ENCODE assay signal across 30 cellular contexts in genomic region chr3:46520531-46520930, GRCh38. TPM values are rescaled to one million over a fixed set of nuclear protein-coding genes. Genes with fewer than 3 reads are reported as not detected.
DNase-seq lines count a peak whose midpoint lies in the region; ATAC-seq, FAIRE-seq and TF ChIP-seq lines count a peak whose summit lies in the region.
"Had no signal": no experiment of that assay in that cellular context is flagged by ENCODE, and none has a peak within 500 bp of the region (broad histone marks: within the 10 kb centered on the region; RNA-seq: fewer than 3 reads in every experiment).

No MANE protein-coding gene starts in this region.

- DNase-seq in HCT116 (ENCODE audit: low read depth, low spot score) (no peak), NCI-H226 (peak; percentile 63), bronchial epithelial cell (ENCODE audit: low read depth) (peak; percentile 49), osteocyte (ENCODE audit: extremely low spot score, unreplicated experiment) (peak; percentile 63), SIG-M5 treated with dmso at 0.1 percent for 504 hours (lab: John Stamatoyannopoulos, UW; ENCODE audit: unreplicated experiment) (no peak), NCI-H1930 (lab: John Stamatoyannopoulos, UW) (no peak), NK-92 (lab: John Stamatoyannopoulos, UW; ENCODE audit: unreplicated experiment) (no peak)
- DNase-seq: AML-193; CD4-positive, alpha-beta T cell; COR-L47; DMS53; HCEC 1CT; KBM-7; MG63; NCI-H1092 treated with DMSO at 0.1 percent for 48 hours; NCI-H1436 treated with DMSO at 0.1 percent for 48 hours; NCI-H187 treated with DMSO at 0.1 percent for 48 hours; NCI-H2107; NCI-H446; NCI-H526; NCI-H82; SJCRH30; T-helper 17 cell had no signal

- peak overlapping the region; percentile 5 for H2AFZ ChIP-seq in HCT116 (ENCODE audit: low read depth, low read length, poor library complexity, severe bottlenecking)

- no peak for TF ChIP-seq POLR2A in HCT116 (IDR thresholded peaks at IDR 0.05; ENCODE audit: borderline replicate concordance, extremely low read depth, insufficient read depth, insufficient read length)

- no peak overlapping the region for H3K9ac ChIP-seq in HCT116 (ENCODE audit: low read length)
- H3K9ac ChIP-seq: BLaER1 treated with 17β-estradiol and CSF1 and Interleukin-3, amounts not matched to agents 10 nM and 100 nM had no signal

- no peaks in the 10 kb centered on the region for H3K9me3 Mint-ChIP-seq in osteocyte (ENCODE audit: unreplicated experiment)
- H3K9me3 Mint-ChIP-seq: CD4-positive, alpha-beta T cell had no signal

- H4K20me1 ChIP-seq in HCT116 (ENCODE audit: insufficient read depth), result no peaks in the 10 kb centered on the region
- H4K20me1 ChIP-seq: BLaER1 treated with 17β-estradiol and CSF1 and Interleukin-3, amounts not matched to agents 10 nM and 100 nM had no signal

- CTCF ChIA-PET in HCT116 (lab: Charles Lee), result no interaction called here

- no peaks in the 10 kb centered on the region for H3K9me2 ChIP-seq in HCT116 (ENCODE audit: insufficient read depth)

- no peak overlapping the region for H3K27ac ChIP-seq in HCT116 (ENCODE audit: low read depth, low read length)
- H3K27ac ChIP-seq: A549; BLaER1 treated with 17β-estradiol and CSF1 and Interleukin-3, amounts not matched to agents 10 nM and 100 nM; SJCRH30 had no signal

- FAIRE-seq in bronchial epithelial cell (lab: Jason Lieb, UNC), result no peak
- FAIRE-seq: A549, H1, HTR-8/SVneo had no signal

- no TSS peak for BruUV-seq in HCT116 (replicated peaks; lab: Mats Ljungman, UMichigan)

- H3K27ac Mint-ChIP-seq in osteocyte (ENCODE audit: unreplicated experiment), result no peak overlapping the region
- H3K27ac Mint-ChIP-seq: CD4-positive, alpha-beta T cell; T-helper 17 cell had no signal

- H3K27me3 ChIP-seq in HCT116 (ENCODE audit: insufficient read depth, low read length) (no peaks in the 10 kb centered on the region), bronchial epithelial cell (ENCODE audit: control insufficient read depth, insufficient read depth, low read length) (no peaks in the 10 kb centered on the region)
- H3K27me3 ChIP-seq: BLaER1 treated with 17β-estradiol and CSF1 and Interleukin-3, amounts not matched to agents 10 nM and 100 nM; MG63; SJCRH30 had no signal

- POLR2A ChIA-PET in HCT116 (lab: Charles Lee), result no interaction called here

- H3K27me3 Mint-ChIP-seq in osteocyte (ENCODE audit: unreplicated experiment), result no peaks in the 10 kb centered on the region
- H3K27me3 Mint-ChIP-seq: CD4-positive, alpha-beta T cell; T-helper 17 cell had no signal

- H3K4me2 ChIP-seq in HCT116 (ENCODE audit: low read length), result no peak overlapping the region
- H3K4me2 ChIP-seq: A549; BLaER1 treated with 17β-estradiol and CSF1 and Interleukin-3, amounts not matched to agents 10 nM and 100 nM had no signal

- no peaks in the 10 kb centered on the region for H3K36me3 Mint-ChIP-seq in osteocyte (ENCODE audit: unreplicated experiment)

- peaks cover 15 to 28% of the 10 kb centered on the region in 2 experiments for H3K4me1 ChIP-seq in HCT116 (ENCODE audit: control insufficient read depth in 1 of 2, insufficient read depth in 2 of 2, low read length in 2 of 2)
- H3K4me1 ChIP-seq: SJCRH30 had no signal

- no peak for TF ChIP-seq CTCF in HCT116 (IDR thresholded peaks at IDR 0.05 in 2 of 3, conservative IDR thresholded peaks at IDR 0.05 in 1 of 3; ENCODE audit: borderline replicate concordance in 1 of 3, insufficient read depth in 1 of 3, low read depth in 2 of 3, low read length in 2 of 3)
- no peak for TF ChIP-seq CTCF in bronchial epithelial cell (IDR thresholded peaks at IDR 0.05; ENCODE audit: insufficient read depth, low read length, severe bottlenecking)
- TF ChIP-seq CTCF in osteocyte (IDR thresholded peaks at IDR 0.05), result no peak

- ATAC-seq in HCT116, result no peak
- ATAC-seq: Panc1, SK-N-SH treated with all-trans-retinoic acid at 6 μM for 48 hours, T-helper 17 cell had no signal

- peaks cover 18% of the 10 kb centered on the region for H3K4me1 Mint-ChIP-seq in osteocyte (ENCODE audit: unreplicated experiment)

- H3K9me3 ChIP-seq in HCT116 (ENCODE audit: control insufficient read depth in 1 of 2, insufficient read depth in 1 of 2, low read depth in 1 of 2, low read length in 2 of 2), result no peaks in the 10 kb centered on the region
- H3K9me3 ChIP-seq: A549; BLaER1 treated with 17β-estradiol and CSF1 and Interleukin-3, amounts not matched to agents 10 nM and 100 nM; MG63; SJCRH30 had no signal

- TF ChIP-seq RAD21 in HCT116 (IDR thresholded peaks at IDR 0.05; ENCODE audit: low read depth), result no peak

- H3K79me2 ChIP-seq in HCT116 (ENCODE audit: insufficient read depth, low read length), result no peaks in the 10 kb centered on the region

- H3K36me3 ChIP-seq in HCT116 (ENCODE audit: control insufficient read depth in 1 of 2, insufficient read depth in 2 of 2, low read length in 2 of 2) (no peaks in the 10 kb centered on the region), bronchial epithelial cell (ENCODE audit: control insufficient read depth, insufficient read depth, low read length) (no peaks in the 10 kb centered on the region)
- H3K36me3 ChIP-seq: MG63, SJCRH30 had no signal

- intact Hi-C loops in HCT116 (cut with micrococcal nuclease), result no loop called here

- no peak overlapping the region for H3K4me3 Mint-ChIP-seq in osteocyte (ENCODE audit: unreplicated experiment)
- H3K4me3 Mint-ChIP-seq: CD4-positive, alpha-beta T cell; T-helper 17 cell had no signal

- H3K4me3 ChIP-seq in HCT116 (replicated peaks in 1 of 2; ENCODE audit: low read depth in 1 of 2, low read length in 2 of 2) (no peak overlapping the region), bronchial epithelial cell (ENCODE audit: low read depth, low read length) (no peak overlapping the region)
- H3K4me3 ChIP-seq: A549; BLaER1 treated with 17β-estradiol and CSF1 and Interleukin-3, amounts not matched to agents 10 nM and 100 nM; MG63; SJCRH30 had no signal

- RAD21 ChIA-PET in HCT116 (lab: Charles Lee; ENCODE audit: low non-redundant PET in 1 of 2, low total read pairs in 2 of 2, uncharacterized antibody in 2 of 2, unreplicated experiment in 2 of 2), result no interaction called here

TF ChIP-seq in HCT116, 20 proteins besides CTCF, POLR2A, EP300 and RAD21 (continues in another document):
- no peak for TF ChIP-seq REST (IDR thresholded peaks at IDR 0.05; ENCODE audit: low read depth)
- no peak for TF ChIP-seq EGR1 (IDR thresholded peaks at IDR 0.05; ENCODE audit: low read depth)
- no peak for TF ChIP-seq MAX (IDR thresholded peaks at IDR 0.05)
- no peak for TF ChIP-seq CBX3 (IDR thresholded peaks at IDR 0.05; ENCODE audit: low read depth)
- TF ChIP-seq EZH2phosphoT487 (IDR thresholded peaks at IDR 0.05; ENCODE audit: borderline replicate concordance), result no peak
- TF ChIP-seq JUND (IDR thresholded peaks at IDR 0.05), result no peak
- TF ChIP-seq YY1 (IDR thresholded peaks at IDR 0.05; ENCODE audit: extremely low read depth, insufficient replicate concordance, low read depth, low read length), result no peak
- no peak for TF ChIP-seq POLR2AphosphoS5 (IDR thresholded peaks at IDR 0.05; ENCODE audit: low read depth, low read length)
- no peak for TF ChIP-seq TCF7L2 (IDR thresholded peaks at IDR 0.05; ENCODE audit: borderline replicate concordance, extremely low read depth, insufficient read depth, insufficient read length)
- TF ChIP-seq CEBPB (IDR thresholded peaks at IDR 0.05; ENCODE audit: low read depth), result no peak
- TF ChIP-seq ZFX (IDR thresholded peaks at IDR 0.05), result no peak
- TF ChIP-seq FOSL1 (IDR thresholded peaks at IDR 0.05; ENCODE audit: low read depth), result no peak
- TF ChIP-seq ATF3 (IDR thresholded peaks at IDR 0.05), result no peak
- TF ChIP-seq ZNF274 (IDR thresholded peaks at IDR 0.05; ENCODE audit: low read depth, low read length), result no peak

RNA-seq across cellular contexts. Expression of gene RTP3, which starts 22.8 kb away (rescaled TPM):
- total RNA-seq in HCT116 (2021; ENCODE audit: unreplicated experiment), result not detected
- polyA plus RNA-seq in HCT116 (2012), result not detected in 2 replicates
- total RNA-seq in bronchial epithelial cell, result not detected in 2 replicates
- not detected in 2 replicates for total RNA-seq in osteocyte
- total RNA-seq: CD4-positive, alpha-beta T cell; H1; LHCN-M2; SJCRH30; T-helper 17 cell had no signal
- polyA plus RNA-seq: A549 had no signal

RNA-seq across cellular contexts. Expression of gene LRRC2, which starts 45.6 kb away (rescaled TPM):
- total RNA-seq in HCT116 (2021; ENCODE audit: unreplicated experiment) (not detected), bronchial epithelial cell (under 0.01 and 0.26 TPM in 2 replicates), osteocyte (1.2 and 1.5 TPM in 2 replicates)
- not detected in 2 replicates for polyA plus RNA-seq in HCT116 (2012)
- total RNA-seq: SJCRH30 had no signal
- polyA plus RNA-seq: A549 had no signal

RNA-seq across cellular contexts. Expression of gene LTF, which starts 55.8 kb away (rescaled TPM):
- total RNA-seq in HCT116 (2021; ENCODE audit: unreplicated experiment), result not detected
- 0.03 TPM in 1 of 2 replicates, not detected in the other for polyA plus RNA-seq in HCT116 (2012)
- under 0.01 TPM in 1 of 2 replicates, not detected in the other for total RNA-seq in bronchial epithelial cell
- total RNA-seq in osteocyte, result not detected in 2 replicates
- total RNA-seq: CD4-positive, alpha-beta T cell; SJCRH30; T-helper 17 cell had no signal
- polyA plus RNA-seq: A549 had no signal

Comparison
In these comparisons a context has a peak if more than half of its experiments do, and no peak if none do; other contexts are left out.
1. DNase-seq: peak in NCI-H226 (single experiment), bronchial epithelial cell (single experiment) and osteocyte (single experiment); none in HCT116 (single experiment), SIG-M5 treated with dmso at 0.1 percent for 504 hours (single experiment), NCI-H1930 (0 of 2) and NK-92 (single experiment).